In the genomic region with DNA sequence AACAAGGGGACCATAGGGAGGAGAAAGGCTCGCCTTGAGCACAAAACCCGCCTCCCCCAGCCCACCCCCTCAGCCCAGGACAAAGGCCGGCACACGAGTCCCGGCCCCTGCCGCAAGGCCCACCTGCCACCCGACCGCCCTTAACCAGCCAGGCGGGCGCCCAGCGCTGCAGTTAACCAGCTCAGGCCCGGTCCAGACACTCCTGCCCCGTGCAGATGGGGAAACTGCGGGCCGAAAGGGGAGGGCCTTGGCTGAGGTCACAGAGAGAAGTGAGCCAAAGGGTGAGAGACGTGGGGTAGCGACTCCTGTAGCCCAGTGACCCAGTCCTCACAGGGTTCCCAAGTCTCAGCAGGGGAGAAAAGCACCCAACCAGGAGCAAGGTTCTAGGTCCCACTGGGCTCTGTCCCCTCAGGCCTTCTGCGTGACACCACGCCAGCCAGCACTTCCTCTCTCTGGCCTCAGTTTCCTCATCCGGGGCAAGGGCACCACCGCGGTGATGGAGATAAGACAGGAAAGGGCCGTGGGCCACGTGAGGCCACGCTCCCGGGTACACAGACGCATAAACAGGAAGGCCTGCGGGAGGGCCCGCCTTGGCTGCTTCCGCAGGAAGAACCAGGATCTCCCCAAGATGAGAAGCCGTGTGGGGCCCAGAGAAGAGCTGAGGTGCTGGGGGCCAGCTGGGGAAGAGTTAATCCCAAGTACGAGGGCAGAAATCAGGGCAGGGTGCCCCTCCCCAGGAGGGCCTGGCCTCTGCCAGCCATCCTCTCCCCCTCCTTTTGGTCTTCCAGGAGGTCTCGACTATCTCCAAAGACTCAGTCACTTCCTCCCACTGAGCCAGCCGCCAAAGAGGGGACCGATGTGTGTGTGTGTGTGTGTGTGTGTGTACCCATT, we compare ENCODE assay signal across 9 cellular contexts. TPM values are rescaled to one million over a fixed set of nuclear protein-coding genes. Genes with fewer than 3 reads are reported as not detected.
A peak's percentile ranks its signal among the peaks of the same experiment; 100 is the strongest.
DNase-seq lines count a peak whose midpoint lies in the region; ATAC-seq and TF ChIP-seq lines count a peak whose summit lies in the region.
"Had no signal": no experiment of that assay in that cellular context is flagged by ENCODE, and none has a peak within 500 bp of the region (broad histone marks: within the 10 kb centered on the region; RNA-seq: fewer than 3 reads in every experiment).

No MANE protein-coding gene starts in this region.

- H3K27ac ChIP-seq in DND-41 (ENCODE audit: low read length): peak overlapping the region; percentile 90
- H3K27ac ChIP-seq in IMR-90 (ENCODE audit: insufficient read depth, low read length): no peak overlapping the region
- peak overlapping the region; percentile 84 for H3K27ac ChIP-seq in effector memory CD4-positive, alpha-beta T cell (ENCODE audit: insufficient read depth, low read length, poor library complexity, severe bottlenecking)
- H3K27ac ChIP-seq in tibial nerve: peak overlapping the region; percentile 48 to 87 (median 78)
- H3K27ac ChIP-seq: epithelial cell of prostate had no signal

- H2BK15ac ChIP-seq in IMR-90 (ENCODE audit: low read depth, low read length): no peak overlapping the region; the same call in 2 of the 3 replicates

- intact Hi-C loops in IMR-90 (cut with micrococcal nuclease): no loop called here
- intact Hi-C loops in posterior cingulate gyrus (cut with DNase I): no loop called here

- no peak overlapping the region for H2BK5ac ChIP-seq in IMR-90 (ENCODE audit: low read depth, low read length, poor library complexity, severe bottlenecking)

- peaks cover under 1% of the 10 kb centered on the region; the same call in 1 of the 2 replicates for H3K36me3 ChIP-seq in DND-41 (ENCODE audit: insufficient read depth, low read length)
- H3K36me3 ChIP-seq in IMR-90 (ENCODE audit: control insufficient read depth, insufficient read depth, low read length): no peaks in the 10 kb centered on the region
- H3K36me3 ChIP-seq in effector memory CD4-positive, alpha-beta T cell (ENCODE audit: control insufficient read depth, insufficient read depth, low read length): peaks cover 24% of the 10 kb centered on the region
- peaks cover 0 to under 1% (median 0%) of the 10 kb centered on the region in 3 donors for H3K36me3 ChIP-seq in tibial nerve

- no peak for TF ChIP-seq POLR2A in IMR-90 (IDR thresholded peaks at IDR 0.05; ENCODE audit: low read depth, low read length)
- peak in 1 of 2 donors; percentile 24 for TF ChIP-seq POLR2A in tibial nerve (IDR thresholded peaks at IDR 0.05)

- TF ChIP-seq RAD21 in IMR-90 (IDR thresholded peaks at IDR 0.05; ENCODE audit: low read length): no peak

- 0 out of 2 replicates have a peak overlapping the region, but pooled peaks have one; percentile 83 for H3K14ac ChIP-seq in IMR-90 (replicated peaks; ENCODE audit: low read depth, low read length)

- no peak overlapping the region for H3K23ac ChIP-seq in IMR-90 (ENCODE audit: low read depth, low read length)

- CTCF ChIA-PET in IMR-90 (lab: Yijun Ruan, JAX): no interaction called here

- ATAC-seq in DND-41 (ENCODE audit: insufficient read depth, low read depth) (peak; percentile 75), IMR-90 (ENCODE audit: low read depth) (no peak), HG03196 (IDR thresholded peaks at IDR 0.05; ENCODE audit: unreplicated experiment) (no peak)

- H3K56ac ChIP-seq in IMR-90 (ENCODE audit: extremely low read depth, insufficient read depth, low read length): no peak overlapping the region

- H2BK120ac ChIP-seq in IMR-90 (ENCODE audit: low read depth, low read length): no peak overlapping the region

- H2AFZ ChIP-seq in DND-41 (ENCODE audit: low read depth, low read length) (peak overlapping the region; percentile 67), IMR-90 (replicated peaks; ENCODE audit: low read length, poor library complexity) (no peak overlapping the region)

- H3K9me1 ChIP-seq in IMR-90 (ENCODE audit: insufficient read depth, low read length): no peaks in the 10 kb centered on the region

- BruUV-seq in IMR-90 (replicated peaks; lab: Mats Ljungman, UMichigan): no TSS peak

- TF ChIP-seq EP300 in tibial nerve (IDR thresholded peaks at IDR 0.05): peak in 1 of 2 donors; percentile 66

- in situ Hi-C loops in IMR-90 (cut with MboI; ENCODE audit: low sequenced_read_pairs): no loop called here

- H3K79me1 ChIP-seq in IMR-90 (ENCODE audit: low read depth in 1 of 2, low read length in 2 of 2): no peaks in the 10 kb centered on the region

- H4K20me1 ChIP-seq in DND-41 (ENCODE audit: insufficient read depth, low read length) (0 out of 2 replicates have a peak, but pooled peaks cover 8% of the 10 kb centered on the region), IMR-90 (ENCODE audit: insufficient read depth, low read length) (no peaks in the 10 kb centered on the region)

- no peak overlapping the region for H3K4ac ChIP-seq in IMR-90 (ENCODE audit: low read depth, low read length)

- no peak overlapping the region for H4K8ac ChIP-seq in IMR-90 (ENCODE audit: low read depth in 2 of 2, low read length in 2 of 2)

- DNase-seq in DND-41 (peak; percentile 81), IMR-90 (no peak), posterior cingulate gyrus (peak in 6 of 10 donors; percentile 25 to 90 (median 38)), tibial nerve (ENCODE audit: low spot score in 2 of 2) (peak; percentile 51 to 55), islet precursor cell (no peak)
- DNase-seq in activated CD4-positive, alpha-beta T cell treated with anti-CD3 and anti-CD28 coated beads, Interleukin-2, amount 50 U/mL, for 1 hour: peak; percentile 72
- DNase-seq in effector memory CD4-positive, alpha-beta T cell: peak; percentile 71 to 77 (median 75)

- POLR2A ChIA-PET in IMR-90 (lab: Charles Lee; ENCODE audit: unreplicated experiment): no interaction called here

- H4K5ac ChIP-seq in IMR-90 (ENCODE audit: low read depth, low read length): no peak overlapping the region

- H3K4me2 ChIP-seq in DND-41 (ENCODE audit: insufficient read depth, low read length): peak overlapping the region; percentile 68
- H3K4me2 ChIP-seq in IMR-90 (ENCODE audit: low read depth, low read length): no peak overlapping the region

- dilution Hi-C loops in IMR-90 (cut with HindIII; ENCODE audit: low sequenced_read_pairs, unreplicated experiment): no loop called here

- peaks cover 29% of the 10 kb centered on the region for H3K4me1 ChIP-seq in DND-41 (ENCODE audit: insufficient read depth, low read length)
- H3K4me1 ChIP-seq in IMR-90 (ENCODE audit: control insufficient read depth, insufficient read depth, low read length): peaks cover 11% of the 10 kb centered on the region
- H3K4me1 ChIP-seq in effector memory CD4-positive, alpha-beta T cell (ENCODE audit: control insufficient read depth, insufficient read depth, low read length, poor library complexity, severe bottlenecking): peaks cover 61% of the 10 kb centered on the region
- peaks cover 0 to 28% (median 9%) of the 10 kb centered on the region in 4 donors for H3K4me1 ChIP-seq in tibial nerve

- H3K9ac ChIP-seq in DND-41 (ENCODE audit: low read depth, low read length): peak overlapping the region; percentile 82
- no peak overlapping the region for H3K9ac ChIP-seq in IMR-90 (ENCODE audit: low read depth, low read length)

- no peak overlapping the region for H3K18ac ChIP-seq in IMR-90 (ENCODE audit: low read depth, low read length)

- 73% methylated on average over 12 of the region's 35 CpGs; no CpG with 5 or more reads in 1 of the 2 experiments for WGBS in IMR-90 (ENCODE audit: extremely low coverage in 2 of 2, insufficient read length in 1 of 2), 2 experiments
- 45 to 53% methylated on average over 30 to 34 of the region's 35 CpGs for whole genome bisulfite sequencing in tibial nerve, 2 donors

- no peak for TF ChIP-seq CTCF in DND-41 (IDR thresholded peaks at IDR 0.05; ENCODE audit: borderline replicate concordance, extremely low read depth, low read length, poor library complexity, severe bottlenecking)
- TF ChIP-seq CTCF in IMR-90 (conservative IDR thresholded peaks at IDR 0.05; ENCODE audit: low read depth, low read length): no peak
- no peak for TF ChIP-seq CTCF in tibial nerve (IDR thresholded peaks at IDR 0.05)

- no peak overlapping the region for H4K91ac ChIP-seq in IMR-90 (ENCODE audit: insufficient read depth, low read depth, low read length)

- H3K27me3 ChIP-seq in DND-41 (ENCODE audit: insufficient read depth, low read length, poor library complexity): peaks cover 7% of the 10 kb centered on the region
- H3K27me3 ChIP-seq in IMR-90 (ENCODE audit: control insufficient read depth, insufficient read depth, low read length): peaks cover 9% of the 10 kb centered on the region; the same call in 1 of the 2 replicates
- no peaks in the 10 kb centered on the region for H3K27me3 ChIP-seq in effector memory CD4-positive, alpha-beta T cell (replicated peaks; ENCODE audit: control insufficient read depth, insufficient read depth, low read length, poor library complexity, severe bottlenecking)
- H3K27me3 ChIP-seq in tibial nerve: peaks cover 0 to 8% of the 10 kb centered on the region in 2 donors

- H3K9me3 ChIP-seq in DND-41 (ENCODE audit: insufficient read depth, low read length, severe bottlenecking) (no peaks in the 10 kb centered on the region), IMR-90 (ENCODE audit: control insufficient read depth, insufficient read depth, low read length) (no peaks in the 10 kb centered on the region), tibial nerve (no peaks in the 10 kb centered on the region)
- H3K9me3 ChIP-seq in effector memory CD4-positive, alpha-beta T cell (ENCODE audit: control insufficient read depth, low read length): no peaks in the 10 kb centered on the region

- peaks cover 54% of the 10 kb centered on the region for H3K79me2 ChIP-seq in DND-41 (ENCODE audit: insufficient read depth, low read length)

- H2BK20ac ChIP-seq in IMR-90 (ENCODE audit: low read depth, low read length): no peak overlapping the region

- 0 out of 2 replicates have a peak overlapping the region, but pooled peaks have one; percentile 51 for H2AK5ac ChIP-seq in IMR-90 (ENCODE audit: low read depth, low read length)

- peak overlapping the region; percentile 3 for H2AK9ac ChIP-seq in IMR-90 (replicated peaks; ENCODE audit: low read depth, low read length, poor library complexity)

- peak overlapping the region; percentile 50 to 67; a peak in 3 of 4 replicates for H3K4me3 ChIP-seq in DND-41 (ENCODE audit: low read depth in 1 of 2, low read length in 2 of 2)
- H3K4me3 ChIP-seq in IMR-90 (ENCODE audit: insufficient read depth, low read depth, low read length): no peak overlapping the region
- peak overlapping the region; percentile 75 for H3K4me3 ChIP-seq in effector memory CD4-positive, alpha-beta T cell (ENCODE audit: insufficient read depth, low read depth, low read length, poor library complexity, severe bottlenecking)
- H3K4me3 ChIP-seq in tibial nerve: peak overlapping the region in 2 of 4 donors; percentile 51 to 55

RNA-seq across cellular contexts. Expression of gene MFNG, which starts 1.8 kb away (rescaled TPM):
- total RNA-seq in IMR-90 (2012; rRNA removed) (not detected in 2 replicates), tibial nerve (10 to 100 TPM; 11.7 to 24.9 (median 19.4) TPM)
- 0.15 and 0.24 TPM in 2 replicates for polyA plus RNA-seq in IMR-90 (2012; rRNA removed)
- 0.08 and 0.34 TPM in 2 replicates for polyA plus RNA-seq in IMR-90 (2012; cell fraction: cytosol; rRNA removed)
- polyA plus RNA-seq in IMR-90 (2012; cell fraction: nucleus; rRNA removed; ENCODE audit: low replicate concordance): 0.91 and 1.7 TPM in 2 replicates

RNA-seq across cellular contexts. Expression of gene CARD10, which starts 34.9 kb away (rescaled TPM):
- total RNA-seq in IMR-90 (2012; rRNA removed) (6.1 TPM in 2 replicates), tibial nerve (10 to 100 TPM; 12.5 to 21.6 (median 17.0) TPM)
- polyA plus RNA-seq in IMR-90 (2012; rRNA removed): 18.4 and 19.8 TPM in 2 replicates
- 9.8 and 18.6 TPM in 2 replicates for polyA plus RNA-seq in IMR-90 (2012; cell fraction: cytosol; rRNA removed)
- polyA plus RNA-seq in IMR-90 (2012; cell fraction: nucleus; rRNA removed; ENCODE audit: low replicate concordance): 23.8 and 66.7 TPM in 2 replicates

RNA-seq across cellular contexts. Expression of gene ELFN2, which starts 57.1 kb away (rescaled TPM):
- 0.72 and 0.83 TPM in 2 replicates for total RNA-seq in IMR-90 (2012; rRNA removed)
- 5.0 and 6.3 TPM in 2 replicates for polyA plus RNA-seq in IMR-90 (2012; rRNA removed)
- polyA plus RNA-seq in IMR-90 (2012; cell fraction: cytosol; rRNA removed): 2.2 and 4.8 TPM in 2 replicates
- polyA plus RNA-seq in IMR-90 (2012; cell fraction: nucleus; rRNA removed; ENCODE audit: low replicate concordance): 13.5 and 26.9 TPM in 2 replicates
- 1 to 10 TPM in 3 of 4 donors, under 1 TPM in 1; 0.30 to 4.4 (median 3.1) TPM for total RNA-seq in tibial nerve

Comparison
In these comparisons a context has a peak if more than half of its experiments do, and no peak if none do; other contexts are left out.
1. DNase-seq: peak in DND-41 (single experiment), activated CD4-positive, alpha-beta T cell treated with anti-CD3 and anti-CD28 coated beads, Interleukin-2, amount 50 U/mL, for 1 hour (single experiment), effector memory CD4-positive, alpha-beta T cell (3 of 3), posterior cingulate gyrus (6 of 10) and tibial nerve (2 of 2); none in IMR-90 (single experiment) and islet precursor cell (single experiment).
2. RNA of gene MFNG, which starts 1.8 kb away (total RNA-seq): 11.7 to 24.9 TPM in tibial nerve; not detected in IMR-90; every median in the first group is over 10 times any median in the second.